Comparison of ENCODE assay signal across 21 cellular contexts in the genomic region with DNA sequence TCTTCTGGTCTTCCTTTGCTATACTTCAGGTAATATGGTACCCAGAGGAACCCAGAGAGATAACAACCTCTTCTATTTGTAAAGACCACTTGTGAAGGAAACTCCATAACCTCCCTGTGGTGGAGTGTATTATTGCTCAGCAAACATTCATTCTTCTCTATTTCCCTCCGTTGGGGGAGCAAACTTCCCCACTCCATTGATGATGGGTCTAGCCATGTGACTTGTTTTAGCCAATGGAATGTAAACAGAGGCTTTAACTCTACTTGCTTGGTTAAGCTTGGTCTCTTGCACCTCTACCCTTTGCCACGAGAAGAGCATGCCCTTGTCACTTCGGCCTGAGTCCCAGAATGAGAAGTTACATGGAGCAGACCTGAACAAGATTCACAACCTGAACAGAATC. TPM values are rescaled to one million over a fixed set of nuclear protein-coding genes. Genes with fewer than 3 reads are reported as not detected.
DNase-seq lines count a peak whose midpoint lies in the region; ATAC-seq, FAIRE-seq and TF ChIP-seq lines count a peak whose summit lies in the region.
"Had no signal": no experiment of that assay in that cellular context is flagged by ENCODE, and none has a peak within 500 bp of the region (broad histone marks: within the 10 kb centered on the region; RNA-seq: fewer than 3 reads in every experiment).

No MANE protein-coding gene starts in this region.

- no peaks in the 10 kb centered on the region; the same call in 2 of the 3 replicates for H3K9me3 ChIP-seq in GM12878 (replicated peaks; ENCODE audit: control insufficient read depth, insufficient read depth, low read length)
- H3K9me3 ChIP-seq: MG63 had no signal

- no peak overlapping the region for H2AFZ ChIP-seq in GM12878 (ENCODE audit: control insufficient read depth, low read depth, low read length)
- H2AFZ ChIP-seq: PC-9 had no signal

- SMC1A ChIA-PET in GM12878 (lab: Charles Lee; ENCODE audit: uncharacterized antibody, unreplicated experiment): interaction anchor here (0.7 to 2.6 kb wide), 6 partner anchors 12 to 124 kb away, joined by 3 to 26 read pairs (median 4); no protein-coding TSS in a partner anchor

- ATAC-seq in GM12878 (peak; percentile 35), HG03045 (IDR thresholded peaks at IDR 0.05; ENCODE audit: unreplicated experiment) (no peak)
- ATAC-seq: CD8-positive, alpha-beta T cell had no signal

- CTCF ChIA-PET in GM12878 (lab: Yijun Ruan, JAX): interaction anchor here (0.9 to 2.6 kb wide), 8 partner anchors 15 to 197 kb away, joined by 3 to 16 read pairs (median 4); partner anchors contain the start of gene HOXB5

- H3K36me3 ChIP-seq in GM12878 (ENCODE audit: control insufficient read depth in 2 of 2, insufficient read depth in 2 of 2, low read length in 1 of 2): no peaks in the 10 kb centered on the region
- H3K36me3 ChIP-seq: BLaER1 treated with 17β-estradiol and CSF1 and Interleukin-3, amounts not matched to agents 10 nM and 100 nM; MG63 had no signal

- H3K79me2 ChIP-seq in GM12878 (ENCODE audit: control insufficient read depth, insufficient read depth, low read length): no peaks in the 10 kb centered on the region

- POLR2A ChIA-PET in GM12878 (lab: Charles Lee): interaction anchor here (0.6 to 0.7 kb wide), 2 partner anchors 8 to 15 kb away, joined by 3 read pairs; no protein-coding TSS in a partner anchor

- H3K9ac ChIP-seq in GM12878 (ENCODE audit: control insufficient read depth, insufficient read depth, low read length): no peak overlapping the region
- H3K9ac ChIP-seq: BLaER1 treated with 17β-estradiol and CSF1 and Interleukin-3, amounts not matched to agents 10 nM and 100 nM had no signal

- no peak overlapping the region for H3K4me2 ChIP-seq in GM12878 (ENCODE audit: control insufficient read depth, insufficient read depth)
- H3K4me2 ChIP-seq: BLaER1 treated with 17β-estradiol and CSF1 and Interleukin-3, amounts not matched to agents 10 nM and 100 nM; PC-9 had no signal

- WGBS in GM12878 (ENCODE audit: insufficient coverage, insufficient replicate concordance, low lambda C conversion rate, missing lambda C conversion rate): 43% methylated on average over 3 of the region's 3 CpGs

- no peak for FAIRE-seq in GM12878 (lab: Jason Lieb, UNC)
- FAIRE-seq: A204.1, D721Med, HTR-8/SVneo had no signal

- DNase-seq in NCI-H187 treated with DMSO at 0.1 percent for 48 hours (lab: John Stamatoyannopoulos, UW): peak; percentile 75
- no peak for DNase-seq in NCI-H187 (lab: John Stamatoyannopoulos, UW)
- peak; percentile 45 for DNase-seq in CMK (ENCODE audit: low read depth)
- DNase-seq in MV-4-11 (lab: John Stamatoyannopoulos, UW): peak; percentile 19
- no peak for DNase-seq in GM12878 (ENCODE audit: low read depth, low spot score)
- DNase-seq in SW480 (ENCODE audit: low spot score): no peak
- DNase-seq: CD8-positive, alpha-beta T cell; GDM1; H9; IMR-90; MG63; NCI-H1694 treated with DMSO at 0.1 percent for 48 hours; NCI-H446; NCI-H748 treated with DMSO at 0.1 percent for 48 hours; PC-9 had no signal

- no peak overlapping the region for H3K27ac ChIP-seq in GM12878 (ENCODE audit: control insufficient read depth, insufficient read depth)
- H3K27ac ChIP-seq: BLaER1 treated with 17β-estradiol and CSF1 and Interleukin-3, amounts not matched to agents 10 nM and 100 nM; PC-9; RWPE1 had no signal

- no peak for TF ChIP-seq RAD21 in GM12878 (IDR thresholded peaks at IDR 0.05; ENCODE audit: insufficient read depth, low read depth, low read length)

- no peak for TF ChIP-seq CTCF in GM12878 (IDR thresholded peaks at IDR 0.05 in 2 of 3, conservative IDR thresholded peaks at IDR 0.05 in 1 of 3; ENCODE audit: control insufficient read depth in 2 of 3, extremely low read depth in 1 of 3, insufficient read depth in 1 of 3, low read depth in 3 of 3, low read length in 3 of 3)

- TF ChIP-seq POLR2A in GM12878 (IDR thresholded peaks at IDR 0.05; ENCODE audit: low read depth, low read length): no peak

- peaks cover 24% of the 10 kb centered on the region for H3K4me1 ChIP-seq in GM12878 (ENCODE audit: control insufficient read depth, insufficient read depth, low read length)

- no peaks in the 10 kb centered on the region for H3K27me3 ChIP-seq in GM12878 (replicated peaks in 1 of 2; ENCODE audit: control insufficient read depth in 2 of 2, insufficient read depth in 2 of 2, low read length in 1 of 2)
- H3K27me3 ChIP-seq: MG63 had no signal

- no peaks in the 10 kb centered on the region for H4K20me1 ChIP-seq in GM12878 (ENCODE audit: control insufficient read depth, insufficient read depth)
- H4K20me1 ChIP-seq: BLaER1 treated with 17β-estradiol and CSF1 and Interleukin-3, amounts not matched to agents 10 nM and 100 nM had no signal

- intact Hi-C loops in GM12878 (cut with micrococcal nuclease; ENCODE audit: unreplicated experiment): no loop called here

- in situ Hi-C loops in GM12878 (cut with MboI): loop anchor here (5.0 kb wide), 1 partner anchor 113 kb away; no protein-coding TSS in a partner anchor

- BruUV-seq in GM12878 (replicated peaks; lab: Mats Ljungman, UMichigan): no TSS peak

- TF ChIP-seq EP300 in GM12878 (IDR thresholded peaks at IDR 0.05; ENCODE audit: borderline replicate concordance in 1 of 2, control insufficient read depth in 1 of 2, low read depth in 2 of 2, low read length in 2 of 2): no peak

- no peak overlapping the region for H3K4me3 ChIP-seq in GM12878
- H3K4me3 ChIP-seq: BLaER1 treated with 17β-estradiol and CSF1 and Interleukin-3, amounts not matched to agents 10 nM and 100 nM; MG63; PC-9 had no signal

- RAD21 ChIA-PET in GM12878 (lab: Charles Lee; ENCODE audit: unreplicated experiment): interaction anchor here (0.6 to 2.4 kb wide), 4 partner anchors 12 to 133 kb away, joined by 3 to 10 read pairs (median 7); partner anchors contain the start of gene HOXB5

TF ChIP-seq in GM12878, 131 proteins besides CTCF, POLR2A, EP300 and RAD21 (continues in another document):
- TF ChIP-seq HDGF (IDR thresholded peaks at IDR 0.05) (no peak), MXI1 (IDR thresholded peaks at IDR 0.05; ENCODE audit: low read depth, low read length) (no peak), EGR1 (IDR thresholded peaks at IDR 0.05; ENCODE audit: borderline replicate concordance in 1 of 2, low read depth in 2 of 2, low read length in 2 of 2) (no peak), RB1 (IDR thresholded peaks at IDR 0.05; ENCODE audit: borderline replicate concordance) (no peak), NR2F1 (conservative IDR thresholded peaks at IDR 0.05) (no peak), YBX1 (IDR thresholded peaks at IDR 0.05) (no peak), ESRRA (IDR thresholded peaks at IDR 0.05; ENCODE audit: low read length) (no peak), BCL11A (IDR thresholded peaks at IDR 0.05; ENCODE audit: low read depth, low read length) (no peak), SP1 (IDR thresholded peaks at IDR 0.05; ENCODE audit: low read depth, low read length) (no peak)
- TF ChIP-seq, protein P1, sequence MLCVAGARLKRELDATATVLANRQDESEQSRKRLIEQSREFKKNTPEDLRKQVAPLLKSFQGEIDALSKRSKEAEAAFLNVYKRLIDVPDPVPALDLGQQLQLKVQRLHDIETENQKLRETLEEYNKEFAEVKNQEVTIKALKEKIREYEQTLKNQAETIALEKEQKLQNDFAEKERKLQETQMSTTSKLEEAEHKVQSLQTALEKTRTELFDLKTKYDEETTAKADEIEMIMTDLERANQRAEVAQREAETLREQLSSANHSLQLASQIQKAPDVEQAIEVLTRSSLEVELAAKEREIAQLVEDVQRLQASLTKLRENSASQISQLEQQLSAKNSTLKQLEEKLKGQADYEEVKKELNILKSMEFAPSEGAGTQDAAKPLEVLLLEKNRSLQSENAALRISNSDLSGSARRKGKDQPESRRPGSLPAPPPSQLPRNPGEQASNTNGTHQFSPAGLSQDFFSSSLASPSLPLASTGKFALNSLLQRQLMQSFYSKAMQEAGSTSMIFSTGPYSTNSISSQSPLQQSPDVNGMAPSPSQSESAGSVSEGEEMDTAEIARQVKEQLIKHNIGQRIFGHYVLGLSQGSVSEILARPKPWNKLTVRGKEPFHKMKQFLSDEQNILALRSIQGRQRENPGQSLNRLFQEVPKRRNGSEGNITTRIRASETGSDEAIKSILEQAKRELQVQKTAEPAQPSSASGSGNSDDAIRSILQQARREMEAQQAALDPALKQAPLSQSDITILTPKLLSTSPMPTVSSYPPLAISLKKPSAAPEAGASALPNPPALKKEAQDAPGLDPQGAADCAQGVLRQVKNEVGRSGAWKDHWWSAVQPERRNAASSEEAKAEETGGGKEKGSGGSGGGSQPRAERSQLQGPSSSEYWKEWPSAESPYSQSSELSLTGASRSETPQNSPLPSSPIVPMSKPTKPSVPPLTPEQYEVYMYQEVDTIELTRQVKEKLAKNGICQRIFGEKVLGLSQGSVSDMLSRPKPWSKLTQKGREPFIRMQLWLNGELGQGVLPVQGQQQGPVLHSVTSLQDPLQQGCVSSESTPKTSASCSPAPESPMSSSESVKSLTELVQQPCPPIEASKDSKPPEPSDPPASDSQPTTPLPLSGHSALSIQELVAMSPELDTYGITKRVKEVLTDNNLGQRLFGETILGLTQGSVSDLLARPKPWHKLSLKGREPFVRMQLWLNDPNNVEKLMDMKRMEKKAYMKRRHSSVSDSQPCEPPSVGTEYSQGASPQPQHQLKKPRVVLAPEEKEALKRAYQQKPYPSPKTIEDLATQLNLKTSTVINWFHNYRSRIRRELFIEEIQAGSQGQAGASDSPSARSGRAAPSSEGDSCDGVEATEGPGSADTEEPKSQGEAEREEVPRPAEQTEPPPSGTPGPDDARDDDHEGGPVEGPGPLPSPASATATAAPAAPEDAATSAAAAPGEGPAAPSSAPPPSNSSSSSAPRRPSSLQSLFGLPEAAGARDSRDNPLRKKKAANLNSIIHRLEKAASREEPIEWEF (IDR thresholded peaks at IDR 0.05; ENCODE audit: insufficient replicate concordance, low read depth, low read length): no peak

RNA-seq across cellular contexts. Expression of gene SKAP1, which starts 30.0 kb away (rescaled TPM):
- 105 and 107 TPM in 2 replicates for total RNA-seq in GM12878 (2013; cell fraction: nucleolus; rRNA removed)
- total RNA-seq in GM12878 (2014; rRNA removed): 18.0 and 18.4 TPM in 2 replicates
- 34.5 and 38.7 TPM in 2 replicates for total RNA-seq in GM12878 (2014; rRNA removed; fragmentation: Illumina TruSeq; extraction: Trizol)
- total RNA-seq in GM12878 (2021): 36.6 and 38.4 TPM in 2 replicates
- polyA plus RNA-seq in GM12878 (2011; ENCODE audit: low read depth): 60.0 TPM
- polyA plus RNA-seq in GM12878 (2011; rRNA removed): 97.6 and 149 TPM in 2 replicates
- polyA plus RNA-seq in GM12878 (2011; cell fraction: cytosol; rRNA removed): 72.9 and 113 TPM in 2 replicates
- 45.5 and 54.5 TPM in 2 replicates for polyA plus RNA-seq in GM12878 (2011; cell fraction: nucleus; rRNA removed)
- polyA plus RNA-seq in GM12878 (2012): 57.2 and 78.2 TPM in 2 replicates
- 72.1 and 78.5 TPM in 2 replicates for polyA plus RNA-seq in GM12878 (2014; fragmentation: Illumina TruSeq; extraction: Trizol)
- polyA plus RNA-seq in GM12878 (2014; fragmentation: Nextera tagmentation; extraction: Ambion mirVana): 10 to 100 TPM; 17.1 to 34.2 TPM
- polyA plus RNA-seq in GM12878 (2014; rRNA removed): 27.4 and 35.2 TPM in 2 replicates
- polyA plus RNA-seq in GM12878 (2016; fragmentation: Nextera tagmentation; extraction: Ambion mirVana): 10 to 100 TPM; 42.7 to 46.3 TPM
- 60.6 and 66.1 TPM in 2 replicates for polyA minus RNA-seq in GM12878 (2011; rRNA and poly(A)+ RNA removed)
- polyA minus RNA-seq in GM12878 (2011; cell fraction: cytosol; rRNA and poly(A)+ RNA removed): 18.0 and 20.8 TPM in 2 replicates
- 49.3 and 76.1 TPM in 2 replicates for polyA minus RNA-seq in GM12878 (2011; cell fraction: nucleus; rRNA and poly(A)+ RNA removed)
- total RNA-seq: H9, IMR-90 had no signal
- polyA plus RNA-seq: IMR-90 had no signal

Comparison
In these comparisons a context has a peak if more than half of its experiments do, and no peak if none do; other contexts are left out.
1. DNase-seq: peak in NCI-H187 treated with DMSO at 0.1 percent for 48 hours (single experiment), CMK (single experiment) and MV-4-11 (single experiment); none in NCI-H187 (0 of 2), GM12878 (single experiment) and SW480 (single experiment).